In the genomic region with DNA sequence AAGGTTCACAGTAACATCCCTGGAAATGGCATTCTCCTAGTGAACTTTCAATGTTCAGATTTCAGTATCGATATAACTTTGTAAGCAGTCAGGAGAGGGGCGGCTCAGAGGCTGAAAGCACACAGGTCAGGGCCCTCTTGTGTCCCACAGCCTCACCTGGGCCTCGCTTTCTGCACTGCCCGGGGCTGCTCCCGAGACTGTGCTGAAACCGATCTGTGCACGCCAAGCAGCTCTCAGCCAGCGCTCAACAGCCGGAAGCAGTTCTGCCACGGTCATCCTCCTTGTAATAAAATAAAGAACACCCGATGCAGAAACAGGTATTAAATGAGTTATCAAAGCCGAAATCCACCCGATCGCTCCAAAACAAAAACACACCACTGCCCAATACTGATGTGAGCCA, we compare ENCODE assay signal across 23 cellular contexts.
"Had no signal": no experiment of that assay in that cellular context is flagged by ENCODE, and none has a peak within 500 bp of the region (broad histone marks: within the 10 kb centered on the region; RNA-seq: fewer than 3 reads in every experiment).

No MANE protein-coding gene starts in this region.

- H3K4me1 Mint-ChIP-seq: immature natural killer cell, natural killer cell had no signal

- ATAC-seq: effector memory CD8-positive, alpha-beta T cell; gastroesophageal sphincter; left cardiac atrium; natural killer cell; psoas muscle had no signal

- H3K36me3 ChIP-seq: esophagus squamous epithelium, gastroesophageal sphincter, sigmoid colon, stomach, thoracic aorta had no signal

- H3K27ac Mint-ChIP-seq: dendritic cell treated with granulocyte-macrophage colony-stimulating factor and Interleukin-4, amounts not matched to agents 40 ng/mL and 50 ng/mL, for 4 days; effector memory CD8-positive, alpha-beta T cell; immature natural killer cell; mesothelial cell of epicardium; natural killer cell had no signal

- H3K9me3 ChIP-seq: esophagus squamous epithelium, gastroesophageal sphincter, psoas muscle, sigmoid colon, stomach, thoracic aorta had no signal

- H3K27ac ChIP-seq: esophagus squamous epithelium, gastroesophageal sphincter, parathyroid adenoma, psoas muscle, sigmoid colon, skin epidermis, stomach, thoracic aorta had no signal

- H3K27me3 ChIP-seq: esophagus squamous epithelium, gastroesophageal sphincter, sigmoid colon, stomach had no signal

- H2AFZ ChIP-seq: parathyroid adenoma had no signal

- H3K4me3 Mint-ChIP-seq: dendritic cell treated with granulocyte-macrophage colony-stimulating factor and Interleukin-4, amounts not matched to agents 40 ng/mL and 50 ng/mL, for 4 days; effector memory CD8-positive, alpha-beta T cell; immature natural killer cell; mesothelial cell of epicardium; natural killer cell had no signal

- H3K9ac ChIP-seq: parathyroid adenoma had no signal

- DNase-seq: cerebellar nuclear complex; effector memory CD8-positive, alpha-beta T cell; esophagus squamous epithelium; foreskin fibroblast; immature natural killer cell; kidney; left cardiac atrium; natural killer cell; occipital lobe; psoas muscle; retina; sigmoid colon; stimulated activated CD4-positive, alpha-beta T cell treated with anti-CD3 and anti-CD28 coated beads, Interleukin-2, amount 100 ng/mL, for 24 hours; stimulated activated naive CD4-positive, alpha-beta T cell; stomach; substantia nigra; trophoblast cell had no signal

- H3K36me3 Mint-ChIP-seq: immature natural killer cell, mesothelial cell of epicardium, natural killer cell had no signal

- H3K9me3 Mint-ChIP-seq: dendritic cell treated with granulocyte-macrophage colony-stimulating factor and Interleukin-4, amounts not matched to agents 40 ng/mL and 50 ng/mL, for 4 days; effector memory CD8-positive, alpha-beta T cell; immature natural killer cell had no signal

- H3K4me3 ChIP-seq: esophagus squamous epithelium, gastroesophageal sphincter, psoas muscle, sigmoid colon, skin epidermis, stomach, thoracic aorta had no signal
